In the genomic region with DNA sequence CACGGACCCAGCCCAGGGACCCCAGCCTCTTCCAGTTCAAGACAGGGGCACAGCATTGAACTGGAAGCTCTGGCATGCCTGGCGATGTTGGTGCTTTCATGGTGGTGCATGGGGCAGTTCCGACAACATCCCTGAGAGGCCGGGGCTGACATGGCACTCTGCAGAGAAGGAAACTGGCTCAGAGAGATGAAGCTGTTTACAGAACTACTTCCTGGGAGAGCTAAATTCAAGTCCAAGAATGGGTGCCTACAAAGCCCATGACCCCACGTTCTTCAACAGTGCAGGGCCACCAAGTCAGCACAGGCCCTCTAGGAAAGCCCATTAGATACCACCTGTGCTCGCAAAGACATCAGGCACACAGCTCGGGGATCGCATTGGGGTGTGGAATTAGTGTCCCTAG, we compare ENCODE assay signal across 8 cellular contexts.
"Had no signal": no experiment of that assay in that cellular context is flagged by ENCODE, and none has a peak within 500 bp of the region (broad histone marks: within the 10 kb centered on the region; RNA-seq: fewer than 3 reads in every experiment).

No MANE protein-coding gene starts in this region.

- H3K4me1 ChIP-seq: HAP-1 had no signal

- H3K4me1 Mint-ChIP-seq: IgD-negative memory B cell had no signal

- H3K4me2 ChIP-seq: GM23338 had no signal

- FAIRE-seq: HepG2 had no signal

- DNase-seq: H7, HFFc6, KBM-7 had no signal

- H3K27ac Mint-ChIP-seq: GM23338, HFFc6, IgD-negative memory B cell had no signal

- H3K36me3 Mint-ChIP-seq: IgD-negative memory B cell had no signal

- H3K9me3 ChIP-seq: HAP-1 had no signal

- H3K36me3 ChIP-seq: HAP-1 had no signal

- H3K4me3 ChIP-seq: GM23338, HAP-1 had no signal

- H3K27ac ChIP-seq: HL-60 had no signal

- H3K9me3 Mint-ChIP-seq: GM23338, IgD-negative memory B cell had no signal

- H3K4me3 Mint-ChIP-seq: GM23338, HFFc6, IgD-negative memory B cell had no signal
